15 cellular contexts compared by ENCODE assay signal in genomic region chr10:29465384-29465783, GRCh38.
DNase-seq lines count a peak whose midpoint lies in the region; ATAC-seq, FAIRE-seq and TF ChIP-seq lines count a peak whose summit lies in the region.
"Had no signal": no experiment of that assay in that cellular context is flagged by ENCODE, and none has a peak within 500 bp of the region (broad histone marks: within the 10 kb centered on the region; RNA-seq: fewer than 3 reads in every experiment).

No MANE protein-coding gene starts in this region.

- intact Hi-C loops in endothelial cell of umbilical vein (cut with micrococcal nuclease) = no loop called here

- TF ChIP-seq CTCF in DND-41 (IDR thresholded peaks at IDR 0.05; ENCODE audit: borderline replicate concordance, extremely low read depth, low read length, poor library complexity, severe bottlenecking) = peak; percentile 34
- peak; percentile 12 to 23 for TF ChIP-seq CTCF in endothelial cell of umbilical vein (IDR thresholded peaks at IDR 0.05; ENCODE audit: extremely low read depth in 1 of 2, insufficient read depth in 1 of 2, low read depth in 1 of 2, low read length in 2 of 2)
- TF ChIP-seq CTCF in progenitor cell of endocrine pancreas (IDR thresholded peaks at IDR 0.05; ENCODE audit: unreplicated experiment) = peak; percentile 33

- POLR2A ChIA-PET in endothelial cell of umbilical vein (lab: Charles Lee) = no interaction called here

- H3K4me3 ChIP-seq in DND-41 (ENCODE audit: low read depth in 1 of 2, low read length in 2 of 2) (no peak overlapping the region), Karpas-422 (ENCODE audit: low read length) (no peak overlapping the region), endothelial cell of umbilical vein (replicated peaks in 1 of 3; ENCODE audit: insufficient read depth in 1 of 3, low read depth in 1 of 3, low read length in 3 of 3) (no peak overlapping the region)
- H3K4me3 ChIP-seq: skin epidermis, suprapubic skin had no signal

- H3K4me1 Mint-ChIP-seq in progenitor cell of endocrine pancreas (ENCODE audit: low read depth) = no peaks in the 10 kb centered on the region
- H3K4me1 Mint-ChIP-seq: immature natural killer cell had no signal

- no peaks in the 10 kb centered on the region for H3K9me2 ChIP-seq in Karpas-422 (replicated peaks; ENCODE audit: insufficient read depth, low read length)

- H3K36me3 ChIP-seq in DND-41 (ENCODE audit: insufficient read depth, low read length) (peaks cover 79% of the 10 kb centered on the region), Karpas-422 (ENCODE audit: insufficient read depth, low read length) (no peaks in the 10 kb centered on the region), endothelial cell of umbilical vein (ENCODE audit: control insufficient read depth in 2 of 2, extremely low read depth in 1 of 2, insufficient read depth in 2 of 2, low read length in 2 of 2) (peaks cover 16 to 43% of the 10 kb centered on the region in 2 experiments)

- no TSS peak for BruUV-seq in endothelial cell of umbilical vein (replicated peaks; lab: Mats Ljungman, UMichigan)

- no peak overlapping the region for H3K4me2 ChIP-seq in DND-41 (ENCODE audit: insufficient read depth, low read length)
- H3K4me2 ChIP-seq in Karpas-422 (ENCODE audit: low read depth, low read length, poor library complexity, severe bottlenecking) = no peak overlapping the region
- no peak overlapping the region for H3K4me2 ChIP-seq in endothelial cell of umbilical vein (ENCODE audit: insufficient read depth, low read length)

- H3K9me3 Mint-ChIP-seq in progenitor cell of endocrine pancreas (ENCODE audit: low read depth) = no peaks in the 10 kb centered on the region

- H3K4me3 Mint-ChIP-seq in progenitor cell of endocrine pancreas (ENCODE audit: low read depth) = no peak overlapping the region
- H3K4me3 Mint-ChIP-seq: immature natural killer cell had no signal

- H3K27ac ChIP-seq in DND-41 (ENCODE audit: low read length) = no peak overlapping the region
- H3K27ac ChIP-seq in Karpas-422 (ENCODE audit: low read length) = no peak overlapping the region
- H3K27ac ChIP-seq in endothelial cell of umbilical vein (ENCODE audit: insufficient read depth, low read depth, low read length) = no peak overlapping the region
- H3K27ac ChIP-seq: skin epidermis, suprapubic skin had no signal

- H2AFZ ChIP-seq in DND-41 (ENCODE audit: low read depth, low read length) (no peak overlapping the region), Karpas-422 (ENCODE audit: low read length) (no peak overlapping the region), endothelial cell of umbilical vein (ENCODE audit: low read depth, low read length) (no peak overlapping the region)

- FAIRE-seq in endothelial cell of umbilical vein (lab: Jason Lieb, UNC) = no peak

- no peaks in the 10 kb centered on the region for H3K4me1 ChIP-seq in DND-41 (ENCODE audit: insufficient read depth, low read length)
- no peaks in the 10 kb centered on the region for H3K4me1 ChIP-seq in Karpas-422 (ENCODE audit: low read length)
- H3K4me1 ChIP-seq in endothelial cell of umbilical vein (ENCODE audit: control insufficient read depth, extremely low read depth, insufficient read depth, low read length) = no peaks in the 10 kb centered on the region
- H3K4me1 ChIP-seq: suprapubic skin had no signal

- no peak for ATAC-seq in DND-41 (ENCODE audit: insufficient read depth, low read depth)
- ATAC-seq in GM18511 (IDR thresholded peaks at IDR 0.05; ENCODE audit: unreplicated experiment) = no peak
- ATAC-seq in HG03342 (IDR thresholded peaks at IDR 0.05; ENCODE audit: unreplicated experiment) = no peak

- H3K9me1 ChIP-seq in endothelial cell of umbilical vein (replicated peaks; ENCODE audit: control insufficient read depth, extremely low read depth, insufficient read depth, low read length) = no peaks in the 10 kb centered on the region

- no peaks in the 10 kb centered on the region for H3K27me3 Mint-ChIP-seq in progenitor cell of endocrine pancreas

- peaks cover 63% of the 10 kb centered on the region for H3K36me3 Mint-ChIP-seq in progenitor cell of endocrine pancreas (ENCODE audit: insufficient read depth)

- TF ChIP-seq POLR2A in endothelial cell of umbilical vein (IDR thresholded peaks at IDR 0.05; ENCODE audit: low read depth, low read length) = no peak

- no peak overlapping the region for H3K27ac Mint-ChIP-seq in progenitor cell of endocrine pancreas
- H3K27ac Mint-ChIP-seq: immature natural killer cell had no signal

- DNase-seq in DND-41 = no peak
- DNase-seq in Karpas-422 = peak; percentile 44
- no peak for DNase-seq in endothelial cell of umbilical vein (ENCODE audit: low read depth, low spot score)
- DNase-seq in progenitor cell of endocrine pancreas (ENCODE audit: low spot score, unreplicated experiment) = no peak
- no peak for DNase-seq in NCI-H345 treated with DMSO at 0.1 percent for 48 hours (lab: John Stamatoyannopoulos, UW; ENCODE audit: unreplicated experiment)
- no peak for DNase-seq in dedifferentiated amniotic fluid mesenchymal stem cell (ENCODE audit: extremely low spot score)
- DNase-seq: activated naive CD4-positive, alpha-beta T cell; caudate nucleus; immature natural killer cell; NCI-H1092 treated with DMSO at 0.1 percent for 48 hours; NCI-H524 treated with DMSO at 0.1 percent for 48 hours had no signal

- dilution Hi-C loops in endothelial cell of umbilical vein (cut with MboI; ENCODE audit: extremely low pct_ligation_motif_present, low sequenced_read_pairs) = no loop called here

- H3K79me2 ChIP-seq in DND-41 (ENCODE audit: insufficient read depth, low read length) (no peaks in the 10 kb centered on the region), Karpas-422 (ENCODE audit: low read length) (no peaks in the 10 kb centered on the region), endothelial cell of umbilical vein (ENCODE audit: control insufficient read depth, insufficient read depth, low read length) (no peaks in the 10 kb centered on the region)

- H3K27me3 ChIP-seq in DND-41 (ENCODE audit: insufficient read depth, low read length, poor library complexity) = no peaks in the 10 kb centered on the region
- no peaks in the 10 kb centered on the region for H3K27me3 ChIP-seq in Karpas-422 (ENCODE audit: low read length)
- no peaks in the 10 kb centered on the region for H3K27me3 ChIP-seq in endothelial cell of umbilical vein (ENCODE audit: control insufficient read depth in 2 of 2, insufficient read depth in 2 of 2, low read length in 2 of 2)
- H3K27me3 ChIP-seq: suprapubic skin had no signal

- H3K9me3 ChIP-seq in DND-41 (ENCODE audit: insufficient read depth, low read length, severe bottlenecking) (peaks cover 6% of the 10 kb centered on the region), Karpas-422 (ENCODE audit: low read length) (no peaks in the 10 kb centered on the region), endothelial cell of umbilical vein (replicated peaks; ENCODE audit: control insufficient read depth, insufficient read depth, low read length) (no peaks in the 10 kb centered on the region)
- H3K9me3 ChIP-seq: suprapubic skin had no signal

- CTCF ChIA-PET in endothelial cell of umbilical vein (lab: Charles Lee) = interaction anchor here (2.6 kb wide), 1 partner anchor 17 kb away, joined by 7 read pairs; no protein-coding TSS in a partner anchor

- H3K9ac ChIP-seq in DND-41 (ENCODE audit: low read depth, low read length) (no peak overlapping the region), Karpas-422 (ENCODE audit: low read length) (no peak overlapping the region), endothelial cell of umbilical vein (replicated peaks; ENCODE audit: extremely low read depth, insufficient read depth, low read length) (no peak overlapping the region)

- H4K20me1 ChIP-seq in DND-41 (ENCODE audit: insufficient read depth, low read length) = peaks cover 7% of the 10 kb centered on the region; the same call in 1 of the 2 replicates
- no peaks in the 10 kb centered on the region for H4K20me1 ChIP-seq in Karpas-422 (ENCODE audit: insufficient read depth, low read depth, low read length)
- H4K20me1 ChIP-seq in endothelial cell of umbilical vein (replicated peaks; ENCODE audit: control insufficient read depth, extremely low read depth, insufficient read depth, low read length) = no peaks in the 10 kb centered on the region

TF ChIP-seq in endothelial cell of umbilical vein, 7 proteins besides CTCF, POLR2A, EP300 and RAD21:
- TF ChIP-seq MAX (IDR thresholded peaks at IDR 0.05; ENCODE audit: insufficient read depth, insufficient read length) (no peak), EZH2 (IDR thresholded peaks at IDR 0.05; ENCODE audit: borderline replicate concordance, low read depth, low read length, severe bottlenecking) (no peak), MYC (IDR thresholded peaks at IDR 0.05; ENCODE audit: low read depth, low read length) (no peak), POLR2AphosphoS5 (IDR thresholded peaks at IDR 0.05; ENCODE audit: insufficient read depth, low read depth, low read length) (no peak), JUN (IDR thresholded peaks at IDR 0.05; ENCODE audit: borderline replicate concordance, insufficient read depth, insufficient read length, low read depth) (no peak), FOS (IDR thresholded peaks at IDR 0.05; ENCODE audit: borderline replicate concordance, insufficient read depth, low read length) (no peak), GATA2 (IDR thresholded peaks at IDR 0.05; ENCODE audit: insufficient read depth, insufficient read length, low read depth, low read length) (no peak)
